11 cellular contexts compared by ENCODE assay signal in genomic region chrX:132165005-132165404, GRCh38. TPM values are rescaled to one million over a fixed set of nuclear protein-coding genes. Genes with fewer than 3 reads are reported as not detected.
"Had no signal": no experiment of that assay in that cellular context is flagged by ENCODE, and none has a peak within 500 bp of the region (broad histone marks: within the 10 kb centered on the region; RNA-seq: fewer than 3 reads in every experiment).

No MANE protein-coding gene starts in this region.

- H3K27ac ChIP-seq: GM23248 had no signal

- H3K27ac Mint-ChIP-seq: GM23338, H9, HFFc6 had no signal

- H3K4me3 ChIP-seq: GM23248, GM23338, HAP-1 had no signal

- H3K9me3 Mint-ChIP-seq: HFFc6 had no signal

- DNase-seq: GOT3, H7, H9, HCEC 1CT, HFFc6 had no signal

- H3K36me3 ChIP-seq: HAP-1 had no signal

- H2AFZ ChIP-seq: GM23248, GM23338 had no signal

- H3K9ac ChIP-seq: GM23248 had no signal

- ATAC-seq: GM23338, HCT116 had no signal

- H3K4me1 ChIP-seq: HAP-1 had no signal

- H3K4me3 Mint-ChIP-seq: GM23338, H9, HFFc6 had no signal

- H3K4me2 ChIP-seq: GM23338 had no signal

- H3K9me3 ChIP-seq: HAP-1 had no signal

- FAIRE-seq: H54 had no signal

RNA-seq across cellular contexts. Expression of gene FRMD7, which starts 37.2 kb away (rescaled TPM):
- total RNA-seq: GM23338, H4, H9, HFFc6 had no signal
- polyA plus RNA-seq: GM23248, GM23338 had no signal
